In genomic region chr17:81083125-81083765, GRCh38 we compare ENCODE assay signal across 1 cellular context.
A peak's percentile ranks its signal among the peaks of the same experiment; 100 is the strongest.
TF ChIP-seq lines count a peak whose summit lies in the region.

No MANE protein-coding gene starts in this region.

TF ChIP-seq in HepG2, 621 proteins besides CTCF, POLR2A, EP300 and RAD21 (continued from another document and continues in another):
- peak; percentile 97 for TF ChIP-seq ZNF337 (CRISPR knock-in tag; IDR thresholded peaks at IDR 0.05; ENCODE audit: borderline replicate concordance, low read depth)
- TF ChIP-seq SRF (IDR thresholded peaks at IDR 0.05; ENCODE audit: low read depth, low read length) = no peak
- TF ChIP-seq MAFK (conservative IDR thresholded peaks at IDR 0.05 in 1 of 2, IDR thresholded peaks at IDR 0.05 in 1 of 2; ENCODE audit: low read length in 2 of 2) = peak; percentile 79 to 83
- no peak; the same call in 1 of the 2 replicates for TF ChIP-seq ZNF333 (CRISPR knock-in tag; IDR thresholded peaks at IDR 0.05; ENCODE audit: borderline replicate concordance)
- peak; percentile 96 for TF ChIP-seq CREB3 (CRISPR knock-in tag; IDR thresholded peaks at IDR 0.05)
- TF ChIP-seq ZNF746 (CRISPR knock-in tag; IDR thresholded peaks at IDR 0.05) = peak; percentile 97
- peak; percentile 94 for TF ChIP-seq ZNF142 (CRISPR knock-in tag; IDR thresholded peaks at IDR 0.05)
- peak; percentile 92; the same call in 1 of the 2 replicates for TF ChIP-seq DMAP1 (CRISPR knock-in tag; IDR thresholded peaks at IDR 0.05)
- TF ChIP-seq UBTF (CRISPR knock-in tag; IDR thresholded peaks at IDR 0.05) = peak; percentile 78
- TF ChIP-seq ZSCAN9 (CRISPR knock-in tag; IDR thresholded peaks at IDR 0.05; ENCODE audit: borderline replicate concordance) = peak; percentile 97
- peak; percentile 29; the same call in 1 of the 2 replicates for TF ChIP-seq ZZZ3 (CRISPR knock-in tag; IDR thresholded peaks at IDR 0.05; ENCODE audit: borderline replicate concordance)
- TF ChIP-seq HMGXB3 (CRISPR knock-in tag; IDR thresholded peaks at IDR 0.05; ENCODE audit: borderline replicate concordance) = peak; percentile 92; the same call in 1 of the 2 replicates
- TF ChIP-seq ZNF792 (CRISPR knock-in tag; IDR thresholded peaks at IDR 0.05) = peak; percentile 97; the same call in 1 of the 2 replicates
- no peak for TF ChIP-seq PHB2 (IDR thresholded peaks at IDR 0.05; ENCODE audit: partially characterized antibody)
- TF ChIP-seq TAF1 (CRISPR knock-in tag; IDR thresholded peaks at IDR 0.05) = no peak
- no peak for TF ChIP-seq AGO2 (optimal IDR thresholded peaks at IDR 0.05; ENCODE audit: low read depth, low read length)
- TF ChIP-seq RORA (CRISPR knock-in tag; IDR thresholded peaks at IDR 0.05) = no peak
- TF ChIP-seq ZNF569 (CRISPR knock-in tag; IDR thresholded peaks at IDR 0.05; ENCODE audit: borderline replicate concordance) = peak; percentile 91; the same call in 1 of the 2 replicates
- TF ChIP-seq NKX3-1 (CRISPR knock-in tag; IDR thresholded peaks at IDR 0.05) = peak; percentile 96; the same call in 1 of the 2 replicates
- peak; percentile 71 for TF ChIP-seq SKIL (CRISPR knock-in tag; IDR thresholded peaks at IDR 0.05; ENCODE audit: borderline replicate concordance)
- no peak for TF ChIP-seq SUZ12 (IDR thresholded peaks at IDR 0.05; ENCODE audit: low read depth, low read length)
- no peak for TF ChIP-seq SOX13 (IDR thresholded peaks at IDR 0.05)
- peak in 1 of 2 experiments; percentile 86; a peak in 2 of 4 replicates for TF ChIP-seq SOX13 (CRISPR knock-in tag; conservative IDR thresholded peaks at IDR 0.05 in 1 of 2, IDR thresholded peaks at IDR 0.05 in 1 of 2)
- peak; percentile 68; the same call in 1 of the 2 replicates for TF ChIP-seq ZNF598 (CRISPR knock-in tag; IDR thresholded peaks at IDR 0.05; ENCODE audit: borderline replicate concordance)
- peak; percentile 95; the same call in 1 of the 2 replicates for TF ChIP-seq ZNF761 (CRISPR knock-in tag; conservative IDR thresholded peaks at IDR 0.05)
- peak; percentile 74; the same call in 1 of the 2 replicates for TF ChIP-seq NR2F6 (IDR thresholded peaks at IDR 0.05)
- peak; percentile 90 for TF ChIP-seq NR2F6 (CRISPR knock-in tag; IDR thresholded peaks at IDR 0.05)
- peak; percentile 97 for TF ChIP-seq FOXJ3 (CRISPR knock-in tag; IDR thresholded peaks at IDR 0.05; ENCODE audit: borderline replicate concordance)
- peak; percentile 91; the same call in 1 of the 2 replicates for TF ChIP-seq TP53 (CRISPR knock-in tag; conservative IDR thresholded peaks at IDR 0.05)
- no peak for TF ChIP-seq ATF1 (CRISPR knock-in tag; IDR thresholded peaks at IDR 0.05)
- TF ChIP-seq ZBTB7A (CRISPR knock-in tag; IDR thresholded peaks at IDR 0.05) = peak; percentile 93; the same call in 1 of the 2 replicates
- peak; percentile 70 for TF ChIP-seq SIX4 (CRISPR knock-in tag; IDR thresholded peaks at IDR 0.05)
- 0 out of 2 replicates have a peak, but pooled peaks have one; percentile 38 for TF ChIP-seq ZNF513 (CRISPR knock-in tag; conservative IDR thresholded peaks at IDR 0.05)
- TF ChIP-seq ZNF280B (CRISPR knock-in tag; IDR thresholded peaks at IDR 0.05; ENCODE audit: borderline replicate concordance) = peak; percentile 47; the same call in 1 of the 2 replicates
- peak; percentile 93; the same call in 1 of the 2 replicates for TF ChIP-seq ZNF589 (CRISPR knock-in tag; conservative IDR thresholded peaks at IDR 0.05)
- 0 out of 2 replicates have a peak, but pooled peaks have one; percentile 65 for TF ChIP-seq REL (CRISPR knock-in tag; conservative IDR thresholded peaks at IDR 0.05)
- TF ChIP-seq RAD51 (IDR thresholded peaks at IDR 0.05; ENCODE audit: borderline replicate concordance) = peak; percentile 63
- peak; percentile 60 for TF ChIP-seq JUND (CRISPR knock-in tag; IDR thresholded peaks at IDR 0.05)
- peak; percentile 90 for TF ChIP-seq THRA (CRISPR knock-in tag; IDR thresholded peaks at IDR 0.05; ENCODE audit: borderline replicate concordance)
- TF ChIP-seq CBX1 (IDR thresholded peaks at IDR 0.05; ENCODE audit: low read depth) = peak; percentile 85
- no peak for TF ChIP-seq FOXA1 (IDR thresholded peaks at IDR 0.05)
- TF ChIP-seq FOXA1 (CRISPR knock-in tag; IDR thresholded peaks at IDR 0.05) = peak; percentile 88
- TF ChIP-seq SCMH1 (CRISPR knock-in tag; IDR thresholded peaks at IDR 0.05; ENCODE audit: borderline replicate concordance) = no peak
